15 cellular contexts compared by ENCODE assay signal in genomic region chr5:163310992-163311391, GRCh38.
"Had no signal": no experiment of that assay in that cellular context is flagged by ENCODE, and none has a peak within 500 bp of the region (broad histone marks: within the 10 kb centered on the region; RNA-seq: fewer than 3 reads in every experiment).

No MANE protein-coding gene starts in this region.

- H3K4me1 Mint-ChIP-seq: naive B cell; neural progenitor cell; stimulated activated memory B cell treated with anti-CD40 and anti-IgM and Interleukin-4, amounts not matched to agents 10 μg/mL and 1 μg/mL and 100 μg/mL, for 72 hours had no signal

- H3K4me3 Mint-ChIP-seq: naive B cell; neural progenitor cell; stimulated activated memory B cell treated with anti-CD40 and anti-IgM and Interleukin-4, amounts not matched to agents 10 μg/mL and 1 μg/mL and 100 μg/mL, for 72 hours had no signal

- H3K9me3 Mint-ChIP-seq: neural progenitor cell had no signal

- DNase-seq: activated CD4-positive, alpha-beta T cell treated with anti-CD3 and anti-CD28 coated beads for 48 hours; activated gamma-delta T cell; activated T-cell treated with anti-CD3 and anti-CD28 coated beads, Interleukin-2, amount 50 U/mL, for 1 hour; amygdala; body of pancreas; central memory CD4-positive, alpha-beta T cell; colonic mucosa; esophagus squamous epithelium; left lung; naive B cell; pancreas; stimulated activated CD4-positive, alpha-beta T cell treated with anti-CD3 and anti-CD28 coated beads, Interleukin-2, amount 100 ng/mL, for 48 hours had no signal

- ATAC-seq: activated naive CD4-positive, alpha-beta T cell treated with anti-CD3 and anti-CD28 coated beads, Interleukin-2, amount 50 U/mL, for 72 hours; body of pancreas; left lung; pancreas; stimulated activated memory B cell treated with anti-CD40 and anti-IgM and Interleukin-4, amounts not matched to agents 10 μg/mL and 1 μg/mL and 100 μg/mL, for 72 hours had no signal

- H3K27ac Mint-ChIP-seq: activated naive CD4-positive, alpha-beta T cell treated with anti-CD3 and anti-CD28 coated beads, Interleukin-2, amount 50 U/mL, for 72 hours; naive B cell; neural progenitor cell; stimulated activated memory B cell treated with anti-CD40 and anti-IgM and Interleukin-4, amounts not matched to agents 10 μg/mL and 1 μg/mL and 100 μg/mL, for 72 hours had no signal

- H3K27me3 Mint-ChIP-seq: naive B cell; stimulated activated memory B cell treated with anti-CD40 and anti-IgM and Interleukin-4, amounts not matched to agents 10 μg/mL and 1 μg/mL and 100 μg/mL, for 72 hours had no signal

- H3K36me3 Mint-ChIP-seq: activated naive CD4-positive, alpha-beta T cell treated with anti-CD3 and anti-CD28 coated beads, Interleukin-2, amount 50 U/mL, for 72 hours; neural progenitor cell; stimulated activated memory B cell treated with anti-CD40 and anti-IgM and Interleukin-4, amounts not matched to agents 10 μg/mL and 1 μg/mL and 100 μg/mL, for 72 hours had no signal
